ENCODE assay signal across 8 cellular contexts in genomic region chr6:30597315-30598144, GRCh38. TPM values are rescaled to one million over a fixed set of nuclear protein-coding genes. Genes with fewer than 3 reads are reported as not detected.
DNase-seq lines count a peak whose midpoint lies in the region; ATAC-seq and TF ChIP-seq lines count a peak whose summit lies in the region.
"Not testable (repeated sequence)": the region's sequence is repeated elsewhere in the genome, so short reads cannot be mapped to it uniquely, and the experiment has no call there.

No MANE protein-coding gene starts in this region.

- peaks cover 2 to 17% (median 6%) of the 10 kb centered on the region in 5 donors for H3K36me3 Mint-ChIP-seq in naive thymus-derived CD4-positive, alpha-beta T cell

- not testable (repeated sequence) for H3K4me3 ChIP-seq in fibroblast of pulmonary artery (replicated peaks; ENCODE audit: low read depth, low read length); naive thymus-derived CD4-positive, alpha-beta T cell (ENCODE audit: low read length)

- intact Hi-C loops in naive thymus-derived CD4-positive, alpha-beta T cell (cut with micrococcal nuclease): loop anchor here (1.0 kb wide), 4 partner anchors 56 to 144 kb away; no protein-coding TSS in a partner anchor

- not testable (repeated sequence) for H3K27ac ChIP-seq in naive thymus-derived CD4-positive, alpha-beta T cell (ENCODE audit: low read depth, low read length)

- DNase-seq in COR-L47 (lab: John Stamatoyannopoulos, UW) (peak; percentile 62), H4 (ENCODE audit: low spot score) (peak; percentile 71), NCI-H1930 (lab: John Stamatoyannopoulos, UW) (peak; percentile 20 to 59), T follicular helper cell (ENCODE audit: low read depth) (peak; percentile 78), fibroblast of pulmonary artery (ENCODE audit: low read depth) (peak; percentile 84)
- DNase-seq in activated gamma-delta T cell treated with anti-CD3 and anti-CD28 coated beads, Interleukin-2, amount 50 U/mL, for 16 hours (ENCODE audit: low read depth): peak; percentile 75
- peak; percentile 57 to 82 (median 73) for DNase-seq in naive thymus-derived CD4-positive, alpha-beta T cell
- DNase-seq in stimulated activated CD8-positive, alpha-beta memory T cell treated with anti-CD3 and anti-CD28 coated beads, Interleukin-2, amount 100 ng/mL, for 1 hour (ENCODE audit: low read depth in 2 of 2): peak; percentile 55 to 58

- ATAC-seq in naive thymus-derived CD4-positive, alpha-beta T cell: peak; percentile 92

- peak; percentile 79 for TF ChIP-seq CTCF in fibroblast of pulmonary artery (IDR thresholded peaks at IDR 0.05; ENCODE audit: low read length, missing control alignments)

- POLR2A ChIA-PET in naive thymus-derived CD4-positive, alpha-beta T cell (lab: Charles Lee): interaction anchor here (0.5 to 11.1 kb wide), 22 partner anchors 9 to 767 kb away, joined by 3 to 189 read pairs (median 4); partner anchors contain the start of genes MRPS18B and PRR3

- not testable (repeated sequence) for H3K4me1 ChIP-seq in naive thymus-derived CD4-positive, alpha-beta T cell (ENCODE audit: control insufficient read depth in 2 of 2, insufficient read depth in 2 of 2, low read length in 2 of 2)

- peaks cover 3 to 44% (median 5%) of the 10 kb centered on the region in 3 experiments for H3K36me3 ChIP-seq in naive thymus-derived CD4-positive, alpha-beta T cell (ENCODE audit: control insufficient read depth in 2 of 3, insufficient read depth in 3 of 3, low read length in 3 of 3)

- CTCF ChIA-PET in naive thymus-derived CD4-positive, alpha-beta T cell (lab: Charles Lee): interaction anchor here (0.6 to 10.4 kb wide), 26 partner anchors 9 to 483 kb away, joined by 3 to 128 read pairs (median 4); partner anchors contain the start of genes ABCF1, MDC1 and PRR3

- H3K4me1 Mint-ChIP-seq in naive thymus-derived CD4-positive, alpha-beta T cell: peaks cover 8 to 25% (median 16%) of the 10 kb centered on the region in 7 donors

- H3K27me3 ChIP-seq in naive thymus-derived CD4-positive, alpha-beta T cell (ENCODE audit: control insufficient read depth in 2 of 2, insufficient read depth in 2 of 2, low read length in 2 of 2): not testable (repeated sequence)

- not testable (repeated sequence) for H3K27me3 Mint-ChIP-seq in naive thymus-derived CD4-positive, alpha-beta T cell

- not testable (repeated sequence) for H3K9me3 ChIP-seq in naive thymus-derived CD4-positive, alpha-beta T cell (ENCODE audit: control insufficient read depth in 2 of 3, low read length in 3 of 3)

- not testable (repeated sequence) for H3K9me3 Mint-ChIP-seq in naive thymus-derived CD4-positive, alpha-beta T cell

- H3K27ac Mint-ChIP-seq in naive thymus-derived CD4-positive, alpha-beta T cell: peak overlapping the region in 8 of 9 donors; percentile 19 to 85 (median 54)

- H3K4me3 Mint-ChIP-seq in naive thymus-derived CD4-positive, alpha-beta T cell: not testable (repeated sequence)

RNA-seq across cellular contexts. Expression of gene PPP1R10, which starts 19.5 kb away (rescaled TPM):
- total RNA-seq in H4 (2014; rRNA removed; shearing (Covaris generic)): 14.8 and 15.9 TPM in 2 replicates
- 100 to 1,000 TPM; 108 to 286 (median 146) TPM for total RNA-seq in naive thymus-derived CD4-positive, alpha-beta T cell
- 10 to 100 TPM; 21.6 to 23.6 TPM for polyA plus RNA-seq in naive thymus-derived CD4-positive, alpha-beta T cell

RNA-seq across cellular contexts. Expression of gene MRPS18B, which starts 20.1 kb away (rescaled TPM):
- 72.6 and 141 TPM in 2 replicates for total RNA-seq in H4 (2014; rRNA removed; shearing (Covaris generic))
- total RNA-seq in naive thymus-derived CD4-positive, alpha-beta T cell: 10 to 100 TPM; 20.4 to 51.2 (median 47.7) TPM
- 100 to 1,000 TPM; 145 to 169 TPM for polyA plus RNA-seq in naive thymus-derived CD4-positive, alpha-beta T cell

RNA-seq across cellular contexts. Expression of gene ABCF1, which starts 26.3 kb away (rescaled TPM):
- total RNA-seq in H4 (2014; rRNA removed; shearing (Covaris generic)): 30.7 and 46.7 TPM in 2 replicates
- 100 to 1,000 TPM in 1 of 5 experiments, 10 to 100 TPM in 4; 65.1 to 116 (median 86.6) TPM for total RNA-seq in naive thymus-derived CD4-positive, alpha-beta T cell
- 10 to 100 TPM; 25.2 to 45.5 TPM for polyA plus RNA-seq in naive thymus-derived CD4-positive, alpha-beta T cell

RNA-seq across cellular contexts. Expression of gene ATAT1, which starts 29.1 kb away (rescaled TPM):
- total RNA-seq in H4 (2014; rRNA removed; shearing (Covaris generic)): 7.0 and 8.5 TPM in 2 replicates
- 10 to 100 TPM in 2 of 5 experiments, 1 to 10 TPM in 3; 7.0 to 12.0 (median 9.5) TPM for total RNA-seq in naive thymus-derived CD4-positive, alpha-beta T cell
- 1 to 10 TPM; 1.3 to 1.9 TPM for polyA plus RNA-seq in naive thymus-derived CD4-positive, alpha-beta T cell

RNA-seq across cellular contexts. Expression of gene PRR3, which starts 40.4 kb away (rescaled TPM):
- 17.9 and 25.4 TPM in 2 replicates for total RNA-seq in H4 (2014; rRNA removed; shearing (Covaris generic))
- total RNA-seq in naive thymus-derived CD4-positive, alpha-beta T cell: 10 to 100 TPM; 14.1 to 29.4 (median 23.3) TPM
- polyA plus RNA-seq in naive thymus-derived CD4-positive, alpha-beta T cell: 10 to 100 TPM; 11.1 to 14.4 TPM
